9 cellular contexts compared by ENCODE assay signal in the genomic region with DNA sequence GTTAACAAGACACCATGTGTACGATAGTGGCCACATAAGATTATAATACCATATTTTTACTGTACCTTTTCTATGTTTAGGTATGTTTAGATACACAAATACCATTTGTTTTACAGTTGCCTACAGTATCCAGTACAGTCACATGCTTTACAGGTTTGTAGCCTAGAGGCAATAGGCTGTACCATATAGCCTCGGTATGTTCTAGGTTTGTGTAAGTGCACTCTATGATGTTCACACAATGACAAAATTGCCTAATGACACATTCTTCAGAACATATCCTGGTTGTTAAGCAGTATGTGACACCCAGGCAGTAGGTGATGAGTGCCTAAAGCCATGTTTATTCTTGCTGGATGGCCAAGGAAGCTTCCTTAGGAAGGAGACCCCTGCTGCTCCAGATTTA.
"Had no signal": no experiment of that assay in that cellular context is flagged by ENCODE, and none has a peak within 500 bp of the region (broad histone marks: within the 10 kb centered on the region; RNA-seq: fewer than 3 reads in every experiment).

No MANE protein-coding gene starts in this region.

- H3K4me1 ChIP-seq: HAP-1 had no signal

- H3K4me2 ChIP-seq: GM23338 had no signal

- H3K9ac ChIP-seq: GM23248 had no signal

- DNase-seq: GM23248, GOT3, H7, H9, HCEC 1CT, HFFc6 had no signal

- H3K36me3 ChIP-seq: HAP-1 had no signal

- H2AFZ ChIP-seq: GM23248, GM23338 had no signal

- H3K27ac ChIP-seq: GM23248 had no signal

- ATAC-seq: GM23338, HCT116 had no signal

- H3K4me3 ChIP-seq: GM23248, GM23338, HAP-1 had no signal

- H3K9me3 ChIP-seq: HAP-1 had no signal
